31 cellular contexts compared by ENCODE assay signal in genomic region chr10:96578022-96578421, GRCh38. TPM values are rescaled to one million over a fixed set of nuclear protein-coding genes. Genes with fewer than 3 reads are reported as not detected.
DNase-seq lines count a peak whose midpoint lies in the region; FAIRE-seq and TF ChIP-seq lines count a peak whose summit lies in the region.
"Had no signal": no experiment of that assay in that cellular context is flagged by ENCODE, and none has a peak within 500 bp of the region (broad histone marks: within the 10 kb centered on the region; RNA-seq: fewer than 3 reads in every experiment).

No MANE protein-coding gene starts in this region.

- peaks cover 80% of the 10 kb centered on the region for H3K4me1 Mint-ChIP-seq in activated T-cell treated with anti-CD3 and anti-CD28 coated beads, Interleukin-2, amount 50 U/mL, for 24 hours (ENCODE audit: low read depth)
- peaks cover 41% of the 10 kb centered on the region for H3K4me1 Mint-ChIP-seq in type B pancreatic cell (ENCODE audit: unreplicated experiment)

- no peak for TF ChIP-seq POLR2A in GM12892 (IDR thresholded peaks at IDR 0.05; ENCODE audit: low read depth, low read length)

- H3K27me3 ChIP-seq in bronchial epithelial cell (ENCODE audit: control insufficient read depth, insufficient read depth, low read length): no peaks in the 10 kb centered on the region
- H3K27me3 ChIP-seq: ascending aorta, neutrophil, sigmoid colon had no signal

- no peak overlapping the region for H3K4me3 ChIP-seq in bronchial epithelial cell (ENCODE audit: low read depth, low read length)
- H3K4me3 ChIP-seq: ascending aorta, HAP-1, K562, prostate gland, sigmoid colon, thoracic aorta had no signal

- peak overlapping the region; percentile 46 for H3K27ac Mint-ChIP-seq in activated T-cell treated with anti-CD3 and anti-CD28 coated beads, Interleukin-2, amount 50 U/mL, for 24 hours
- H3K27ac Mint-ChIP-seq in type B pancreatic cell: peak overlapping the region; percentile 72
- H3K27ac Mint-ChIP-seq: activated CD4-positive, alpha-beta memory T cell treated with anti-CD3 and anti-CD28 coated beads, Interleukin-2, amount 10 ng/mL, durations not matched to agents 7 days and 5 days; activated naive CD4-positive, alpha-beta T cell treated with anti-CD3 and anti-CD28 coated beads, Interleukin-2, amount 50 U/mL, for 72 hours had no signal

- no peaks in the 10 kb centered on the region for H3K9me3 Mint-ChIP-seq in activated T-cell treated with anti-CD3 and anti-CD28 coated beads, Interleukin-2, amount 50 U/mL, for 24 hours
- no peaks in the 10 kb centered on the region for H3K9me3 Mint-ChIP-seq in type B pancreatic cell
- H3K9me3 Mint-ChIP-seq: activated CD4-positive, alpha-beta memory T cell treated with anti-CD3 and anti-CD28 coated beads, Interleukin-2, amount 10 ng/mL, durations not matched to agents 7 days and 5 days; activated naive CD4-positive, alpha-beta T cell treated with anti-CD3 and anti-CD28 coated beads, Interleukin-2, amount 50 U/mL, for 72 hours had no signal

- no peak overlapping the region for H3K4me3 Mint-ChIP-seq in activated T-cell treated with anti-CD3 and anti-CD28 coated beads, Interleukin-2, amount 50 U/mL, for 24 hours
- H3K4me3 Mint-ChIP-seq in type B pancreatic cell: no peak overlapping the region
- H3K4me3 Mint-ChIP-seq: activated CD4-positive, alpha-beta memory T cell treated with anti-CD3 and anti-CD28 coated beads, Interleukin-2, amount 10 ng/mL, durations not matched to agents 7 days and 5 days had no signal

- H3K27me3 Mint-ChIP-seq in activated T-cell treated with anti-CD3 and anti-CD28 coated beads, Interleukin-2, amount 50 U/mL, for 24 hours: no peaks in the 10 kb centered on the region
- no peaks in the 10 kb centered on the region for H3K27me3 Mint-ChIP-seq in type B pancreatic cell
- H3K27me3 Mint-ChIP-seq: activated CD4-positive, alpha-beta memory T cell treated with anti-CD3 and anti-CD28 coated beads, Interleukin-2, amount 10 ng/mL, durations not matched to agents 7 days and 5 days had no signal

- TF ChIP-seq CTCF in bronchial epithelial cell (IDR thresholded peaks at IDR 0.05; ENCODE audit: insufficient read depth, low read length, severe bottlenecking) (no peak), type B pancreatic cell (conservative IDR thresholded peaks at IDR 0.05) (no peak)

- DNase-seq in activated T-cell treated with anti-CD3 and anti-CD28 coated beads, Interleukin-2, amount 50 U/mL, for 24 hours: no peak
- no peak for DNase-seq in activated T-cell treated with anti-CD3 and anti-CD28 coated beads for 4 hours
- peak; percentile 4 for DNase-seq in bronchial epithelial cell (ENCODE audit: low read depth)
- DNase-seq in kidney tubule cell (ENCODE audit: low spot score): peak; percentile 38
- DNase-seq in type B pancreatic cell (ENCODE audit: extremely low spot score, unreplicated experiment): no peak
- DNase-seq in GM12892 (ENCODE audit: insufficient read length): no peak
- no peak for DNase-seq in substantia nigra (lab: John Stamatoyannopoulos, UW)
- no peak for DNase-seq in EL
- DNase-seq: activated CD4-positive, alpha-beta memory T cell treated with anti-CD3 and anti-CD28 coated beads, Interleukin-2, amount 10 ng/mL, durations not matched to agents 7 days and 5 days; central memory CD4-positive, alpha-beta T cell; dermis blood vessel endothelial cell; DMS79; GF-D8; glutamatergic neuron; MM.1S; NCI-H2081; NCI-H2227 treated with DMSO at 0.1 percent for 48 hours; SIG-M5; sigmoid colon; stimulated activated CD4-positive, alpha-beta T cell treated with anti-CD3 and anti-CD28 coated beads, Interleukin-15, amount 100 ng/mL, for 24 hours; stimulated activated naive CD4-positive, alpha-beta T cell; T-helper 9 cell had no signal

- no peaks in the 10 kb centered on the region for H3K36me3 ChIP-seq in bronchial epithelial cell (ENCODE audit: control insufficient read depth, insufficient read depth, low read length)
- H3K36me3 ChIP-seq: prostate gland, thoracic aorta had no signal

- FAIRE-seq in bronchial epithelial cell (lab: Jason Lieb, UNC) (no peak), GM12892 (lab: Jason Lieb, UNC) (no peak)
- FAIRE-seq: endothelial cell of umbilical vein, K562, RCC 7860 had no signal

- H3K27ac ChIP-seq in substantia nigra (ENCODE audit: low read depth, low read length, poor library complexity, severe bottlenecking): no peak overlapping the region
- H3K27ac ChIP-seq: ascending aorta, neutrophil, thoracic aorta had no signal

- peaks cover 67% of the 10 kb centered on the region for H3K36me3 Mint-ChIP-seq in activated T-cell treated with anti-CD3 and anti-CD28 coated beads, Interleukin-2, amount 50 U/mL, for 24 hours (ENCODE audit: low read depth)
- H3K36me3 Mint-ChIP-seq in type B pancreatic cell: peaks cover 25% of the 10 kb centered on the region

RNA-seq across cellular contexts. Expression of gene TM9SF3, which starts 8.8 kb away (rescaled TPM):
- 121 and 145 TPM in 2 replicates for total RNA-seq in bronchial epithelial cell
- total RNA-seq in type B pancreatic cell (ENCODE audit: low replicate concordance): 152 and 202 TPM in 2 replicates
- polyA plus RNA-seq in GM12892 (2012; ENCODE audit: missing spikeins): 45.5 TPM

Comparison
In these comparisons a context has a peak if more than half of its experiments do, and no peak if none do; other contexts are left out.
1. DNase-seq: peak in bronchial epithelial cell (single experiment) and kidney tubule cell (single experiment); none in activated T-cell treated with anti-CD3 and anti-CD28 coated beads, Interleukin-2, amount 50 U/mL, for 24 hours (single experiment), activated T-cell treated with anti-CD3 and anti-CD28 coated beads for 4 hours (single experiment), type B pancreatic cell (single experiment), GM12892 (single experiment), substantia nigra (0 of 49) and EL (single experiment).